Comparison of ENCODE assay signal across 12 cellular contexts in the genomic region with DNA sequence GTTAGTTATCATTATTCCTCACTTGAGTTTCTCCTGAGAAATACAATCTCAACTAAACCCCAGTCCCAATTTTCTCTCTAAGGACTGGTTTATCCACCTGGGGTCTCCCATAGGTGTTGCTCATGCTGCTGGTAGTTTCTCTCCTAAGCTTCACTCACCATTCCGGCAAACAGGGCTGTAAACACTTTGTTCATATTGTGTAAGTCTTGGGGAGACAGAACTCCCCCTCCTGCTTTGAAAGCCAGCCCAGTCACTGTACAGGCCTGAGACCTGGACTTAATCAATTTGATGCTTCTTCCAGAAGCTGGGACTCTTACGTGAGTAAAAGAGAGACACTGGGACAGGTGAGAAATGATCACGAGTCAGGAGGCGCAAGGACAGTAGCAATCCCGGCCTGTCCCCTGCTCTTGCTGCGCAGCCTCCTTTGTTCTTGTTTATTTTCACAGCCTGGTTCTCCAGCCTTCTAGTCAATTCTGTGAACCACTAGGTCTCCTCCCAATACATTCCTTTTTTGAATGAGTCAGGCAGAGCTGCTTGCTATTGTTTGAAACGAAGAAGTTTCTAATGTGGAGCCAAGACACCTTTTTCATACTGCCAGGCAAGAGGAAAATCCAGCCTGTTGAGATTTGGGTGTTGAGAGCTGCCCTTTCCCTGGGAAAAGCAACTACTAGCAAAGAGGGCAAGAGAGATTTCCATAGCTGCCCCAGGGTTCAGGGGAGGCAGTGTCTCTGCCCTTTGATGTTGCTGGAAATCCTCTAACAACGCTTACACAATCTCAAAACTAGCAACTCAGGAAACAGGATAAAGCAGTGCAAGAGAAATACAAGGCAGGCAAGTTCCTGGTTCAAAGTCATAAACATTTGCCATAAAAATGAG. TPM values are rescaled to one million over a fixed set of nuclear protein-coding genes. Genes with fewer than 3 reads are reported as not detected.
DNase-seq lines count a peak whose midpoint lies in the region; ATAC-seq and TF ChIP-seq lines count a peak whose summit lies in the region.
"Had no signal": no experiment of that assay in that cellular context is flagged by ENCODE, and none has a peak within 500 bp of the region (broad histone marks: within the 10 kb centered on the region; RNA-seq: fewer than 3 reads in every experiment).

No MANE protein-coding gene starts in this region.

- no peaks in the 10 kb centered on the region for H3K36me3 Mint-ChIP-seq in T-cell

- no peaks in the 10 kb centered on the region for H3K9me3 Mint-ChIP-seq in T-cell

- H3K27ac ChIP-seq in heart right ventricle (peak overlapping the region in 9 of 10 donors; percentile 18 to 78 (median 58)), epithelial cell of prostate (peak overlapping the region; percentile 78), mucosa of rectum (ENCODE audit: low read depth in 2 of 2, low read length in 2 of 2) (peak overlapping the region; percentile 91 to 93)
- H3K27ac ChIP-seq: KMS-11, neutrophil had no signal

- peaks cover 0 to 27% (median 7%) of the 10 kb centered on the region in 9 donors for H3K4me1 ChIP-seq in heart right ventricle
- peaks cover 46 to 57% of the 10 kb centered on the region in 2 donors for H3K4me1 ChIP-seq in mucosa of rectum (ENCODE audit: control insufficient read depth in 2 of 2, insufficient read depth in 2 of 2, low read length in 2 of 2)

- WGBS in heart right ventricle, 2 donors: 77 to 88% methylated on average over 8 of the region's 8 CpGs

- H3K9me3 ChIP-seq in heart right ventricle: no peaks in the 10 kb centered on the region
- no peaks in the 10 kb centered on the region for H3K9me3 ChIP-seq in mucosa of rectum (ENCODE audit: control insufficient read depth in 2 of 2, low read length in 2 of 2)
- H3K9me3 ChIP-seq: neutrophil had no signal

- H3K9ac ChIP-seq in mucosa of rectum (ENCODE audit: low read depth in 1 of 2, low read length in 2 of 2): peak overlapping the region; percentile 38 to 40
- H3K9ac ChIP-seq: KMS-11 had no signal

- intact Hi-C loops in heart right ventricle (cut with DNase I) (loop anchor here in 1 of 10 donors (10.0 kb wide), 1 partner anchor 205 kb away; no protein-coding TSS in a partner anchor), Right ventricle myocardium inferior (cut with DNase I) (no loop called here)

- no peak for TF ChIP-seq CTCF in heart right ventricle (IDR thresholded peaks at IDR 0.05)

- H3K4me3 ChIP-seq in heart right ventricle: no peak overlapping the region
- peak overlapping the region in 1 of 2 donors; percentile 5 for H3K4me3 ChIP-seq in mucosa of rectum (ENCODE audit: low read length in 2 of 2)

- CTCF ChIA-PET in T-cell (lab: Charles Lee): no interaction called here

- DNase-seq in heart right ventricle: no peak
- no peak for DNase-seq in Right ventricle myocardium inferior (ENCODE audit: missing footprints)
- DNase-seq in epithelial cell of prostate (ENCODE audit: low read depth, low spot score): peak; percentile 53
- no peak for DNase-seq in GM19240 (ENCODE audit: insufficient read length, low spot score)
- DNase-seq in cerebellum (ENCODE audit: low spot score): no peak
- DNase-seq in T-cell: no peak
- DNase-seq in NCI-H510A (lab: John Stamatoyannopoulos, UW): no peak
- DNase-seq: activated CD4-positive, alpha-beta T cell treated with anti-CD3 and anti-CD28 coated beads, Interleukin-2, amount 50 U/mL, for 48 hours; AML-193 had no signal

- H3K27me3 ChIP-seq in heart right ventricle (no peaks in the 10 kb centered on the region), mucosa of rectum (ENCODE audit: control insufficient read depth in 2 of 2, insufficient read depth in 2 of 2, low read length in 2 of 2) (no peaks in the 10 kb centered on the region)

- ATAC-seq in heart right ventricle: peak in 5 of 8 donors; percentile 31 to 65 (median 58)
- ATAC-seq in Right ventricle myocardium inferior: no peak
- ATAC-seq in T-cell (replicated peaks in 1 of 4): no peak

- POLR2A ChIA-PET in T-cell (lab: Charles Lee): no interaction called here

- no peaks in the 10 kb centered on the region for H3K36me3 ChIP-seq in heart right ventricle
- H3K36me3 ChIP-seq in mucosa of rectum (ENCODE audit: control insufficient read depth in 2 of 2, insufficient read depth in 2 of 2, low read length in 2 of 2): no peaks in the 10 kb centered on the region
- H3K36me3 ChIP-seq: neutrophil had no signal

- H3K4me3 Mint-ChIP-seq in T-cell: no peak overlapping the region

- no peaks in the 10 kb centered on the region for H3K27me3 Mint-ChIP-seq in T-cell

- H3K4me1 Mint-ChIP-seq in T-cell: no peaks in the 10 kb centered on the region

- no peak overlapping the region for H3K27ac Mint-ChIP-seq in T-cell

RNA-seq across cellular contexts. Expression of a gene that starts 9.2 kb away (rescaled TPM):
- total RNA-seq in heart right ventricle: 1 to 10 TPM; 3.2 to 6.4 (median 4.1) TPM
- 10 to 100 TPM in 1 of 2 donors, 1 to 10 TPM in 1; 3.5 to 10.8 TPM for polyA plus RNA-seq in heart right ventricle
- total RNA-seq in Right ventricle myocardium inferior: 5.0 TPM
- total RNA-seq in cerebellum: 2.4 TPM
- 1 to 10 TPM in 1 of 5 donors, under 1 TPM in 2, not detected in 2; 0.35 to 1.1 (median 0.62) TPM for total RNA-seq in T-cell

RNA-seq across cellular contexts. Expression of a gene that starts 26.6 kb away (rescaled TPM):
- total RNA-seq in heart right ventricle: under 1 TPM in 4 of 10 donors, not detected in 6; 0.08 to 0.19 (median 0.13) TPM
- under 1 TPM in 1 of 2 donors, not detected in 1; 0.07 TPM for polyA plus RNA-seq in heart right ventricle
- 0.27 TPM for total RNA-seq in Right ventricle myocardium inferior
- 4.9 TPM for total RNA-seq in cerebellum
- total RNA-seq in T-cell: not detected

RNA-seq across cellular contexts. Expression of a gene that starts 26.6 kb away (rescaled TPM):
- total RNA-seq in heart right ventricle (under 1 TPM; 0.18 to 0.82 (median 0.43) TPM), Right ventricle myocardium inferior (0.24 TPM), cerebellum (0.54 TPM), T-cell (1 to 10 TPM in 2 of 5 donors, under 1 TPM in 3; 0.63 to 1.9 (median 0.92) TPM)
- under 1 TPM in 1 of 2 donors, not detected in 1; 0.10 TPM for polyA plus RNA-seq in heart right ventricle

RNA-seq across cellular contexts. Expression of a gene that starts 26.8 kb away (rescaled TPM):
- total RNA-seq in heart right ventricle (1,000 to 10,000 TPM; 1,190 to 1,962 (median 1,754) TPM), Right ventricle myocardium inferior (1,774 TPM), cerebellum (61.5 TPM), T-cell (100 to 1,000 TPM; 119 to 139 (median 132) TPM)
- 1,000 to 10,000 TPM in 1 of 2 donors, 100 to 1,000 TPM in 1; 824 to 1,591 TPM for polyA plus RNA-seq in heart right ventricle

RNA-seq across cellular contexts. Expression of a gene that starts 33.8 kb away (rescaled TPM):
- total RNA-seq in heart right ventricle (1 to 10 TPM in 5 of 10 donors, under 1 TPM in 5; 0.49 to 1.6 (median 0.92) TPM), Right ventricle myocardium inferior (1.1 TPM), cerebellum (2.1 TPM), T-cell (1 to 10 TPM; 1.3 to 6.2 (median 3.7) TPM)
- polyA plus RNA-seq in heart right ventricle: 1 to 10 TPM in 1 of 2 donors, under 1 TPM in 1; 0.62 to 3.9 TPM

Comparison
In these comparisons a context has a peak if more than half of its experiments do, and no peak if none do; other contexts are left out.
1. ATAC-seq: peak in heart right ventricle (5 of 8); none in Right ventricle myocardium inferior (single experiment) and T-cell (0 of 4).
2. Peak in every context shown above with its lines, with median percentiles within 50 percentile points of each other: H3K27ac ChIP-seq.